21 cellular contexts compared by ENCODE assay signal in genomic region chr1:19139711-19140110, GRCh38.
A peak's percentile ranks its signal among the peaks of the same experiment; 100 is the strongest.
DNase-seq lines count a peak whose midpoint lies in the region; ATAC-seq and TF ChIP-seq lines count a peak whose summit lies in the region.
"Had no signal": no experiment of that assay in that cellular context is flagged by ENCODE, and none has a peak within 500 bp of the region (broad histone marks: within the 10 kb centered on the region; RNA-seq: fewer than 3 reads in every experiment).

No MANE protein-coding gene starts in this region.

- peaks cover 99% of the 10 kb centered on the region for H3K36me3 ChIP-seq in HUES6 (ENCODE audit: control insufficient read depth, insufficient read depth, low read length)

- POLR2A ChIA-PET in RWPE1 (lab: Yijun Ruan, JAX; ENCODE audit: low non-redundant PET), result no interaction called here

- no peaks in the 10 kb centered on the region for H3K27me3 ChIP-seq in HUES6 (ENCODE audit: control insufficient read depth, insufficient read depth, low read length)
- H3K27me3 ChIP-seq: neutrophil, right atrium auricular region, tibial nerve had no signal

- no peaks in the 10 kb centered on the region for H3K9me3 ChIP-seq in HUES6 (ENCODE audit: control insufficient read depth, insufficient read depth, low read depth, low read length)
- H3K9me3 ChIP-seq: neutrophil, right atrium auricular region, tibial nerve had no signal

- CTCF ChIA-PET in RWPE1 (lab: Yijun Ruan, JAX), result interaction anchor here (0.7 kb wide), 1 partner anchor 1478 kb away, joined by 3 read pairs; no protein-coding TSS in a partner anchor

- DNase-seq in hippocampal formation (lab: John Stamatoyannopoulos, UW) (peak; percentile 6 to 50), pons (ENCODE audit: low spot score) (peak; percentile 32), NCI-H1436 treated with DMSO at 0.1 percent for 48 hours (lab: John Stamatoyannopoulos, UW) (no peak), NCI-H1417 treated with DMSO at 0.1 percent for 48 hours (lab: John Stamatoyannopoulos, UW) (no peak), omental fat pad (ENCODE audit: low spot score) (no peak), RWPE1 (ENCODE audit: low spot score) (no peak)
- DNase-seq: activated CD4-positive, alpha-beta T cell treated with anti-CD3 and anti-CD28 coated beads for 48 hours; activated CD8-positive, alpha-beta memory T cell treated with anti-CD3 and anti-CD28 coated beads, Interleukin-2, amount 10 ng/mL, durations not matched to agents 7 days and 5 days; CD8-positive, alpha-beta memory T cell; cortex of kidney; DMS79; foreskin fibroblast; KG1; NCI-H2081; RPMI8226 had no signal

- TF ChIP-seq CTCF in omental fat pad (IDR thresholded peaks at IDR 0.05) (no peak), RWPE1 (conservative IDR thresholded peaks at IDR 0.05; ENCODE audit: low read depth) (no peak)

- no peak for ATAC-seq in omental fat pad (ENCODE audit: low FRiP score)
- ATAC-seq: activated CD8-positive, alpha-beta memory T cell treated with anti-CD3 and anti-CD28 coated beads, Interleukin-2, amount 10 ng/mL, durations not matched to agents 7 days and 5 days; stimulated activated effector memory CD8-positive, alpha-beta T cell treated with anti-CD3 and anti-CD28 coated beads, Interleukin-12 subunit alpha, Interleukin-12 subunit beta, amount 100 ng/mL, for 72 hours had no signal

- H3K9ac ChIP-seq in HUES6 (ENCODE audit: low read length), result peak overlapping the region; percentile 56

- H3K4me1 ChIP-seq in HUES6 (ENCODE audit: control insufficient read depth, insufficient read depth, low read length), result peaks cover 26% of the 10 kb centered on the region
- H3K4me1 ChIP-seq: right atrium auricular region, tibial nerve had no signal

- H3K4me3 ChIP-seq in HUES6 (ENCODE audit: low read depth, low read length), result no peak overlapping the region
- H3K4me3 ChIP-seq: right atrium auricular region, tibial nerve had no signal

- no peak overlapping the region for H3K27ac ChIP-seq in HUES6 (ENCODE audit: low read depth, low read length)
- H3K27ac ChIP-seq in angular gyrus (ENCODE audit: low read depth, low read length), result peak overlapping the region; percentile 56
- H3K27ac ChIP-seq in RWPE1, result no peak overlapping the region
- H3K27ac ChIP-seq: neutrophil, right atrium auricular region, tibial nerve had no signal

Comparison
In these comparisons a context has a peak if more than half of its experiments do, and no peak if none do; other contexts are left out.
1. DNase-seq: peak in hippocampal formation (2 of 2) and pons (single experiment); none in NCI-H1436 treated with DMSO at 0.1 percent for 48 hours (single experiment), NCI-H1417 treated with DMSO at 0.1 percent for 48 hours (single experiment), omental fat pad (single experiment) and RWPE1 (single experiment).